In genomic region chr2:27914046-27914792, GRCh38 we compare ENCODE assay signal across 14 cellular contexts. TPM values are rescaled to one million over a fixed set of nuclear protein-coding genes. Genes with fewer than 3 reads are reported as not detected.
DNase-seq lines count a peak whose midpoint lies in the region; ATAC-seq and TF ChIP-seq lines count a peak whose summit lies in the region.
"Had no signal": no experiment of that assay in that cellular context is flagged by ENCODE, and none has a peak within 500 bp of the region (broad histone marks: within the 10 kb centered on the region; RNA-seq: fewer than 3 reads in every experiment).

No MANE protein-coding gene starts in this region.

- H3K36me3 ChIP-seq in HEK293 (ENCODE audit: control insufficient read depth in 2 of 2, insufficient read depth in 1 of 2, low read length in 2 of 2) = no peaks in the 10 kb centered on the region; a peak in 1 of 3 replicates

- no peaks in the 10 kb centered on the region for H3K36me3 Mint-ChIP-seq in activated T-helper 17 cell treated with anti-CD3 and anti-CD28 coated beads, Interleukin-2, amount 50 U/mL, for 72 hours (ENCODE audit: low read depth)
- peaks cover 43% of the 10 kb centered on the region for H3K36me3 Mint-ChIP-seq in stimulated activated naive CD8-positive, alpha-beta T cell treated with anti-CD3 and anti-CD28 coated beads, Interleukin-15, Interleukin-2, amounts not matched to agents 100 ng/mL and 50 ng/mL, for 24 hours (ENCODE audit: low read depth)

- TF ChIP-seq CTCF in HEK293 (tag by site-specific recombination; IDR thresholded peaks at IDR 0.05) = no peak

- H3K27me3 ChIP-seq in right cardiac atrium (ENCODE audit: control insufficient read depth, insufficient read depth) = no peaks in the 10 kb centered on the region
- H3K27me3 ChIP-seq: dorsolateral prefrontal cortex had no signal

- POLR2A ChIA-PET in HEK293 (lab: Yijun Ruan, JAX) = no interaction called here

- H3K27ac Mint-ChIP-seq in activated T-helper 17 cell treated with anti-CD3 and anti-CD28 coated beads, Interleukin-2, amount 50 U/mL, for 72 hours = no peak overlapping the region
- H3K27ac Mint-ChIP-seq in stimulated activated naive CD8-positive, alpha-beta T cell treated with anti-CD3 and anti-CD28 coated beads, Interleukin-15, Interleukin-2, amounts not matched to agents 100 ng/mL and 50 ng/mL, for 24 hours = peak overlapping the region; percentile 70

- DNase-seq in right cardiac atrium (no peak), NCI-H146 treated with DMSO at 0.1 percent for 48 hours (lab: John Stamatoyannopoulos, UW; ENCODE audit: unreplicated experiment) (no peak)
- DNase-seq: Calu3; dorsolateral prefrontal cortex; glutamatergic neuron; NCI-H2227 treated with DMSO at 0.1 percent for 48 hours; PC-3; posterior cingulate gyrus; stimulated activated CD4-positive, alpha-beta T cell treated with anti-CD3 and anti-CD28 coated beads, Interleukin-4, amount 100 ng/mL, for 24 hours had no signal

- no peaks in the 10 kb centered on the region for H3K9me3 Mint-ChIP-seq in activated T-helper 17 cell treated with anti-CD3 and anti-CD28 coated beads, Interleukin-2, amount 50 U/mL, for 72 hours
- H3K9me3 Mint-ChIP-seq in stimulated activated naive CD8-positive, alpha-beta T cell treated with anti-CD3 and anti-CD28 coated beads, Interleukin-15, Interleukin-2, amounts not matched to agents 100 ng/mL and 50 ng/mL, for 24 hours = no peaks in the 10 kb centered on the region

- H3K27ac ChIP-seq in HEK293 (ENCODE audit: extremely low read depth, low read depth, low read length) (no peak overlapping the region), right cardiac atrium (ENCODE audit: low read length) (no peak overlapping the region)

- H3K4me1 Mint-ChIP-seq in activated T-helper 17 cell treated with anti-CD3 and anti-CD28 coated beads, Interleukin-2, amount 50 U/mL, for 72 hours = peaks cover 10% of the 10 kb centered on the region
- H3K4me1 Mint-ChIP-seq in stimulated activated naive CD8-positive, alpha-beta T cell treated with anti-CD3 and anti-CD28 coated beads, Interleukin-15, Interleukin-2, amounts not matched to agents 100 ng/mL and 50 ng/mL, for 24 hours (ENCODE audit: low read depth) = peaks cover 26% of the 10 kb centered on the region

- intact Hi-C loops in right cardiac atrium (cut with DNase I) = no loop called here

- no peaks in the 10 kb centered on the region for H3K27me3 Mint-ChIP-seq in activated T-helper 17 cell treated with anti-CD3 and anti-CD28 coated beads, Interleukin-2, amount 50 U/mL, for 72 hours
- no peaks in the 10 kb centered on the region for H3K27me3 Mint-ChIP-seq in stimulated activated naive CD8-positive, alpha-beta T cell treated with anti-CD3 and anti-CD28 coated beads, Interleukin-15, Interleukin-2, amounts not matched to agents 100 ng/mL and 50 ng/mL, for 24 hours

- CTCF ChIA-PET in HEK293 (lab: Yijun Ruan, JAX) = no interaction called here

- H3K4me3 Mint-ChIP-seq in activated T-helper 17 cell treated with anti-CD3 and anti-CD28 coated beads, Interleukin-2, amount 50 U/mL, for 72 hours = no peak overlapping the region
- H3K4me3 Mint-ChIP-seq in stimulated activated naive CD8-positive, alpha-beta T cell treated with anti-CD3 and anti-CD28 coated beads, Interleukin-15, Interleukin-2, amounts not matched to agents 100 ng/mL and 50 ng/mL, for 24 hours = peak overlapping the region; percentile 3

- H3K4me1 ChIP-seq in HEK293 (ENCODE audit: control insufficient read depth, insufficient read depth, low read length) (peaks cover 14% of the 10 kb centered on the region; the same call in 1 of the 2 replicates), right cardiac atrium (ENCODE audit: control insufficient read depth, insufficient read depth, low read length) (peaks cover 2% of the 10 kb centered on the region)

- H3K9me3 ChIP-seq in HEK293 (ENCODE audit: control insufficient read depth, insufficient read depth, low read depth, low read length) = no peaks in the 10 kb centered on the region
- H3K9me3 ChIP-seq in right cardiac atrium (ENCODE audit: control insufficient read depth, low read length) = no peaks in the 10 kb centered on the region

- WGBS in right cardiac atrium = 85% methylated on average over 2 of the region's 2 CpGs

- ATAC-seq in activated T-helper 17 cell treated with anti-CD3 and anti-CD28 coated beads, Interleukin-2, amount 50 U/mL, for 72 hours (replicated peaks) = peak; percentile 89
- ATAC-seq in right cardiac atrium (peak; percentile 32 to 42), GM21447 (IDR thresholded peaks at IDR 0.05; ENCODE audit: unreplicated experiment) (no peak), HG03457 (IDR thresholded peaks at IDR 0.05; ENCODE audit: unreplicated experiment) (no peak)
- ATAC-seq: PC-3 had no signal

- H3K4me3 ChIP-seq in HEK293 (ENCODE audit: low read depth, low read length) (no peak overlapping the region), right cardiac atrium (ENCODE audit: low read length) (no peak overlapping the region)

TF ChIP-seq in HEK293, 187 proteins besides CTCF, POLR2A, EP300 and RAD21:
- TF ChIP-seq ZBTB20 (tag by site-specific recombination; IDR thresholded peaks at IDR 0.05) = peak; percentile 60; the same call in 1 of the 2 replicates
- TF ChIP-seq SETDB1 (IDR thresholded peaks at IDR 0.05; ENCODE audit: insufficient read length, low read length) = no peak

RNA-seq across cellular contexts. Expression of gene BABAM2, which starts 23.7 kb away (rescaled TPM):
- total RNA-seq in activated T-helper 17 cell treated with anti-CD3 and anti-CD28 coated beads, Interleukin-2, amount 50 U/mL, for 72 hours = 10 to 100 TPM; 87.0 to 88.6 TPM
- 10 to 100 TPM; 63.8 to 65.2 (median 64.2) TPM for total RNA-seq in right cardiac atrium
- polyA plus RNA-seq in right cardiac atrium = 45.2 TPM

RNA-seq across cellular contexts. Expression of gene RBKS, which starts 24.0 kb away (rescaled TPM):
- total RNA-seq in activated T-helper 17 cell treated with anti-CD3 and anti-CD28 coated beads, Interleukin-2, amount 50 U/mL, for 72 hours = 10 to 100 TPM in 1 of 2 donors, 1 to 10 TPM in 1; 7.7 to 10.0 TPM
- 1 to 10 TPM; 1.4 to 3.9 (median 2.6) TPM for total RNA-seq in right cardiac atrium
- polyA plus RNA-seq in right cardiac atrium = 3.4 TPM

Comparison
In these comparisons a context has a peak if more than half of its experiments do, and no peak if none do; other contexts are left out.
1. ATAC-seq: peak in activated T-helper 17 cell treated with anti-CD3 and anti-CD28 coated beads, Interleukin-2, amount 50 U/mL, for 72 hours (single experiment) and right cardiac atrium (2 of 2); none in GM21447 (single experiment) and HG03457 (single experiment).